Comparison of ENCODE assay signal across 24 cellular contexts in genomic region chr16:9404811-9405210, GRCh38.
"Had no signal": no experiment of that assay in that cellular context is flagged by ENCODE, and none has a peak within 500 bp of the region (broad histone marks: within the 10 kb centered on the region; RNA-seq: fewer than 3 reads in every experiment).

No MANE protein-coding gene starts in this region.

- H3K27ac Mint-ChIP-seq: mesothelial cell of epicardium had no signal

- H3K4me3 Mint-ChIP-seq: mesothelial cell of epicardium had no signal

- H3K27ac ChIP-seq: coronary artery, dorsolateral prefrontal cortex, esophagus squamous epithelium, gastrocnemius medialis, heart right ventricle, left lung, lower lobe of right lung had no signal

- FAIRE-seq: colon, endothelial cell of umbilical vein, islet of Langerhans, keratinocyte had no signal

- H3K27me3 ChIP-seq: dorsolateral prefrontal cortex, esophagus squamous epithelium, gastrocnemius medialis, left lung had no signal

- H3K4me1 ChIP-seq: esophagus squamous epithelium, gastrocnemius medialis, heart right ventricle, lower lobe of right lung had no signal

- H3K9me3 ChIP-seq: esophagus squamous epithelium, gastrocnemius medialis, heart right ventricle, left lung, lower lobe of right lung, mucosa of descending colon had no signal

- H3K36me3 ChIP-seq: esophagus squamous epithelium, gastrocnemius medialis, heart right ventricle, left lung, lower lobe of right lung had no signal

- DNase-seq: dermis blood vessel endothelial cell; dorsolateral prefrontal cortex; effector CD4-positive, alpha-beta T cell; effector memory CD4-positive, alpha-beta T cell; esophagus squamous epithelium; foreskin fibroblast; foreskin melanocyte; gastrocnemius medialis; glutamatergic neuron; head of caudate nucleus; heart right ventricle; hippocampal formation; left cardiac atrium; left lung; left ventricle myocardium superior; lower lobe of right lung; mesenchymal stem cell; mucosa of descending colon had no signal

- H3K9me3 Mint-ChIP-seq: mesothelial cell of epicardium had no signal

- H3K36me3 Mint-ChIP-seq: mesothelial cell of epicardium had no signal

- H3K4me3 ChIP-seq: coronary artery, dorsolateral prefrontal cortex, esophagus squamous epithelium, gastrocnemius medialis, heart right ventricle, left lung, lower lobe of right lung, mucosa of descending colon had no signal

- ATAC-seq: gastrocnemius medialis, heart right ventricle, left cardiac atrium, left lung, left ventricle myocardium superior, lower lobe of right lung, mucosa of descending colon had no signal
